21 cellular contexts compared by ENCODE assay signal in the genomic region with DNA sequence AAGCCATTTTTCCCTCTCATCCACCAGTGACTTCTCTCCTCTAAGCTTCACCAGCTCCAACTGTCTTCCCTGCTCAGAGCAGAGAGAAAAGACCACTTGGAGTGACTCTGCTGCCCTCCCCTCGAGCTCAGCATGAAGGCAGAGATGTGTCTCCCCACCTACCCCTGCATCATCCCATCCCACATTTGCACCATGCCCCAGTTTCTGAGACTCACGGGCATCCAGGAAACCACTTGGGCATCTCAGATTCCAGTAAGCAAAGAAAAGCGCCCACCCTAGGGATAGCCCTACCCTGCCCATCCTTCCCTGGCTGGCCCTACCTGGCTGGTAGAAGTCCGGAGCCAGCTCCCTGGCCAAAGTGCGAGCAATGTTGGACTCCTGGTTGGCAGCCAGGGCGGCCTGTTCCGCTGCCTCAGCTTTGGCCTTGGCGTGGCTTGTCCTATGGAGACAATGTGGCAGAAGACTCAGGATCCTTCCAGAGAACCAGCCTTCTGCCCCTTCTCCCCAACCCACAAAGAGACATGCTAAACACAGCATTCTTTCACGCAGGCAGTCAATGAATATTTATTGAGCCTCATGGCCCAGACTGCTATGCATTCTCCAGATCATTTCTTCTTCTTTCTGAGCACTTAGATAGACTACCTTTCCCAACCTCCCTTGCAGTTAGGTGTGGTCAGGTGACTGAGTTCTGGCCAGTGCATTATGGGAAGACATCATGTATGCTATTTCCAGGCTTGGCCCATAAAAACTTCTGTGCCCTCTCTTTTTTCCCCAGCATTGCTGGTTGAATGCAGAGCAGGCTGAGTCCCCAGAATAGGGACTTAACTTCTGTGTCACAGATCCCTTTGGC.
"Had no signal": no experiment of that assay in that cellular context is flagged by ENCODE, and none has a peak within 500 bp of the region (broad histone marks: within the 10 kb centered on the region; RNA-seq: fewer than 3 reads in every experiment).

No MANE protein-coding gene starts in this region.

- DNase-seq: activated CD4-positive, alpha-beta T cell treated with anti-CD3 and anti-CD28 coated beads for 1 hour; activated CD4-positive, alpha-beta T cell treated with anti-CD3 and anti-CD28 coated beads, Interleukin-2, amount 50 U/mL, for 48 hours; activated naive CD4-positive, alpha-beta T cell treated with anti-CD3 and anti-CD28 coated beads, Interleukin-2, amount 10 ng/mL, durations not matched to agents 7 days and 5 days; activated T-cell treated with anti-CD3 and anti-CD28 coated beads, Interleukin-2, amount 50 U/mL, for 24 hours; adrenal gland; central memory CD4-positive, alpha-beta T cell; colonic mucosa; foreskin fibroblast; heart left ventricle; immature natural killer cell; naive B cell; retina; stimulated activated CD4-positive, alpha-beta T cell treated with anti-CD3 and anti-CD28 coated beads, Interleukin-4, amount 100 ng/mL, for 24 hours; stimulated activated naive CD4-positive, alpha-beta T cell; T-cell; T1000; tibial artery; uterus had no signal

- H3K27ac Mint-ChIP-seq: activated naive CD4-positive, alpha-beta T cell treated with anti-CD3 and anti-CD28 coated beads, Interleukin-2, amount 10 ng/mL, durations not matched to agents 7 days and 5 days; activated T-cell treated with anti-CD3 and anti-CD28 coated beads, Interleukin-2, amount 50 U/mL, for 24 hours; immature natural killer cell; naive B cell; T-cell had no signal

- H3K27me3 ChIP-seq: tibial artery, uterus had no signal

- H3K4me1 Mint-ChIP-seq: immature natural killer cell had no signal

- H3K4me1 ChIP-seq: adrenal gland, colonic mucosa, parathyroid adenoma had no signal

- H3K4me3 Mint-ChIP-seq: activated naive CD4-positive, alpha-beta T cell treated with anti-CD3 and anti-CD28 coated beads, Interleukin-2, amount 10 ng/mL, durations not matched to agents 7 days and 5 days; activated T-cell treated with anti-CD3 and anti-CD28 coated beads, Interleukin-2, amount 50 U/mL, for 24 hours; immature natural killer cell; naive B cell; T-cell had no signal

- H3K9me3 Mint-ChIP-seq: activated naive CD4-positive, alpha-beta T cell treated with anti-CD3 and anti-CD28 coated beads, Interleukin-2, amount 10 ng/mL, durations not matched to agents 7 days and 5 days; activated T-cell treated with anti-CD3 and anti-CD28 coated beads, Interleukin-2, amount 50 U/mL, for 24 hours; immature natural killer cell; T-cell had no signal

- H3K36me3 Mint-ChIP-seq: activated naive CD4-positive, alpha-beta T cell treated with anti-CD3 and anti-CD28 coated beads, Interleukin-2, amount 10 ng/mL, durations not matched to agents 7 days and 5 days; immature natural killer cell; naive B cell; T-cell had no signal

- H3K36me3 ChIP-seq: adrenal gland, colonic mucosa, neutrophil, uterus had no signal

- H3K9me3 ChIP-seq: adrenal gland, colonic mucosa, heart left ventricle, neutrophil, tibial artery, uterus had no signal

- ATAC-seq: heart left ventricle, T-cell had no signal

- H3K27ac ChIP-seq: adrenal gland, colonic mucosa, neutrophil, parathyroid adenoma, skin epidermis had no signal

- H3K4me3 ChIP-seq: adrenal gland, colonic mucosa, heart left ventricle, skin epidermis, tibial artery, uterus had no signal
